10 cellular contexts compared by ENCODE assay signal in the genomic region with DNA sequence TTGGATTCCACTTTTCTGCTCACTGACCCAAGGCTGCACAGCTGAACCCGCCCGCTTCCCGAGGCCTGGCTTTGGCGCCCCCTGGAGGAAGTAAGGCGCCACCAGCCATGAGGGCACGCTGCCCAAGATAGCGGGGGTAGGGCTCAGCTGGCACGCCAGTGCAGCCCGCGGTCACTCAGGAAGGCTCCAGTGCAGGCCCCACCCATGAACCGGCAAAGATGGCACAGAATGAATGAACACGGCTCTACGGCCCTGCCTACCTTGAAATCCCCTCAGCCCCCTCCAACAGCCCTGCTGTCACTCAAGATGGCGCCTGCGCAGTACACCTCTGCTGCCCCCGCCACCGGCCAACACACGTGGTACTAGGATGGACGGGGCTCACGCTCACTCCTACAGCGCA. TPM values are rescaled to one million over a fixed set of nuclear protein-coding genes. Genes with fewer than 3 reads are reported as not detected.
DNase-seq lines count a peak whose midpoint lies in the region; ATAC-seq, FAIRE-seq and TF ChIP-seq lines count a peak whose summit lies in the region.
"Had no signal": no experiment of that assay in that cellular context is flagged by ENCODE, and none has a peak within 500 bp of the region (broad histone marks: within the 10 kb centered on the region; RNA-seq: fewer than 3 reads in every experiment).

No MANE protein-coding gene starts in this region.

- H3K27me3 ChIP-seq in WERI-Rb-1 (ENCODE audit: insufficient read depth, low read depth, severe bottlenecking) (no peaks in the 10 kb centered on the region), heart right ventricle (peaks cover 0 to 21% (median 0%) of the 10 kb centered on the region in 7 donors), rectal smooth muscle tissue (ENCODE audit: control insufficient read depth, insufficient read depth, low read length) (no peaks in the 10 kb centered on the region)

- peak overlapping the region; percentile 10 for H3K9ac ChIP-seq in rectal smooth muscle tissue (ENCODE audit: low read length)

- peak overlapping the region; percentile 65; the same call in 1 of the 2 replicates for H3K27ac ChIP-seq in WERI-Rb-1
- H3K27ac ChIP-seq in heart right ventricle: peak overlapping the region in 8 of 10 donors; percentile 29 to 91 (median 83)
- H3K27ac ChIP-seq in rectal smooth muscle tissue (ENCODE audit: low read depth, low read length): peak overlapping the region; percentile 88
- H3K27ac ChIP-seq: epithelial cell of prostate had no signal

- ATAC-seq in heart right ventricle: peak; percentile 23 to 69 (median 50)

- peak; percentile 76 for FAIRE-seq in G401.6 (lab: Jason Lieb, UNC)

- DNase-seq in WERI-Rb-1 (peak; percentile 78), heart right ventricle (peak; percentile 76 to 83), NCI-H226 (no peak), GOT3 (lab: John Stamatoyannopoulos, UW) (no peak), NCI-H2107 (lab: John Stamatoyannopoulos, UW) (no peak), NCI-H82 treated with DMSO at 0.1 percent for 48 hours (lab: John Stamatoyannopoulos, UW; ENCODE audit: unreplicated experiment) (no peak)
- DNase-seq: stimulated activated CD4-positive, alpha-beta T cell treated with anti-CD3 and anti-CD28 coated beads, Interleukin-4, amount 100 ng/mL, for 1 hour had no signal

- H3K4me1 ChIP-seq in heart right ventricle (peaks cover 0 to 22% (median 4%) of the 10 kb centered on the region in 9 donors), rectal smooth muscle tissue (ENCODE audit: control insufficient read depth, insufficient read depth, low read length) (no peaks in the 10 kb centered on the region)

- H3K4me3 ChIP-seq in WERI-Rb-1 (ENCODE audit: low read depth, low read length) (peak overlapping the region; percentile 63), heart right ventricle (peak overlapping the region; percentile 19 to 70 (median 60)), rectal smooth muscle tissue (ENCODE audit: low read length) (peak overlapping the region; percentile 67)

- H3K9me3 ChIP-seq in WERI-Rb-1 (ENCODE audit: severe bottlenecking) (peaks cover 9% of the 10 kb centered on the region), heart right ventricle (peaks cover 0 to 42% (median 0%) of the 10 kb centered on the region in 11 donors)

- 41 to 45% methylated on average over 21 of the region's 21 CpGs for WGBS in heart right ventricle, 2 donors

- H3K36me3 ChIP-seq in WERI-Rb-1: no peaks in the 10 kb centered on the region; the same call in 1 of the 2 replicates
- H3K36me3 ChIP-seq in heart right ventricle: peaks cover 0 to 4% (median 0%) of the 10 kb centered on the region in 9 donors
- H3K36me3 ChIP-seq in rectal smooth muscle tissue (ENCODE audit: control insufficient read depth, insufficient read depth, low read length): peaks cover 3% of the 10 kb centered on the region

- intact Hi-C loops in heart right ventricle (cut with DNase I): loop anchor here in 4 of 10 donors (2.0 to 10.0 kb wide), 3 partner anchors 83 to 90 kb away; no protein-coding TSS in a partner anchor

- TF ChIP-seq CTCF in WERI-Rb-1 (IDR thresholded peaks at IDR 0.05; ENCODE audit: low read depth, low read length) (peak; percentile 74), heart right ventricle (IDR thresholded peaks at IDR 0.05) (peak; percentile 21 to 66 (median 57))

RNA-seq across cellular contexts. Expression of a gene that starts 3.0 kb away (rescaled TPM):
- 10 to 100 TPM in 1 of 10 donors, 1 to 10 TPM in 9; 6.9 to 10.3 (median 7.7) TPM for total RNA-seq in heart right ventricle
- polyA plus RNA-seq in heart right ventricle: 1 to 10 TPM; 1.8 to 3.0 TPM

RNA-seq across cellular contexts. Expression of a gene that starts 3.0 kb away (rescaled TPM):
- under 1 TPM in 3 of 10 donors, not detected in 7; 0.13 to 0.15 (median 0.14) TPM for total RNA-seq in heart right ventricle
- under 1 TPM in 1 of 2 donors, not detected in 1; 0.06 TPM for polyA plus RNA-seq in heart right ventricle

Comparison
In these comparisons a context has a peak if more than half of its experiments do, and no peak if none do; other contexts are left out.
1. DNase-seq: peak in WERI-Rb-1 (single experiment) and heart right ventricle (2 of 2); none in NCI-H226 (single experiment), GOT3 (single experiment), NCI-H2107 (single experiment) and NCI-H82 treated with DMSO at 0.1 percent for 48 hours (single experiment).
2. Peak in every context shown above with its lines, with median percentiles within 50 percentile points of each other: H3K27ac ChIP-seq and H3K4me3 ChIP-seq.